ENCODE assay signal across 27 cellular contexts in the genomic region with DNA sequence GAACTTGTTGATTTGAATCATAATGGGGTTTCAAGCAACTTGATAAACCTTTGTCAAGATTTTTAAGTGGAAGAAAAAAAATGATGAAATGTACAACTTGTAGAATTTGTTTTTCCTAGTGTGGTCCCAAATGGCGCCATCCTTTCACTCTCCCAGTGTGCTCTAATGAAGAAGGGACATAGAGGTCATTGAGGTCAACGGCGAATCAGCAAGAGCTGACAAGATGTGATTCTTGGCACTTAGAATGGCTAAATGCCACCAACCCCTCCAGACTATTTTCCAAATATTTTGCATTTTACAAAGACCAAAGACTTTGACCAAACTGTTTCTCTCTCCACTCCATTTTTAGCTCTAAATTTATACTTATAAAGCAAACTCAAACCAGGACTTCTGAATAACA.
"Had no signal": no experiment of that assay in that cellular context is flagged by ENCODE, and none has a peak within 500 bp of the region (broad histone marks: within the 10 kb centered on the region; RNA-seq: fewer than 3 reads in every experiment).

No MANE protein-coding gene starts in this region.

- ATAC-seq: activated CD4-positive, alpha-beta T cell treated with anti-CD3 and anti-CD28 coated beads for 36 hours; activated naive CD4-positive, alpha-beta T cell treated with anti-CD3 and anti-CD28 coated beads, Interleukin-2, amount 50 U/mL, for 72 hours; body of pancreas; effector memory CD8-positive, alpha-beta T cell; heart left ventricle; left lobe of liver; natural killer cell treated with Interleukin-12 subunit alpha and Interleukin-12 subunit beta and Interleukin-15 and Interleukin-18, amount 100 ng/mL, for 72 hours; right cardiac atrium; WTC11 had no signal

- H3K9me3 Mint-ChIP-seq: activated T-helper 1 cell treated with anti-CD3 and anti-CD28 coated beads, Interleukin-12 subunit alpha, Interleukin-12 subunit beta, Interleukin-2, Interleukin-4 antibody, amounts not matched to agents 30 ng/mL and 10 ng/mL and 1 ng/mL, durations not matched to agents 14 hours and 24 hours and 36 hours; natural killer cell treated with Interleukin-12 subunit alpha and Interleukin-12 subunit beta and Interleukin-15 and Interleukin-18, amount 100 ng/mL, for 72 hours had no signal

- H3K4me1 Mint-ChIP-seq: activated CD4-positive, alpha-beta T cell treated with anti-CD3 and anti-CD28 coated beads for 36 hours had no signal

- H3K4me3 Mint-ChIP-seq: activated CD4-positive, alpha-beta T cell treated with anti-CD3 and anti-CD28 coated beads for 36 hours; activated T-helper 1 cell treated with anti-CD3 and anti-CD28 coated beads, Interleukin-12 subunit alpha, Interleukin-12 subunit beta, Interleukin-2, Interleukin-4 antibody, amounts not matched to agents 30 ng/mL and 10 ng/mL and 1 ng/mL, durations not matched to agents 14 hours and 24 hours and 36 hours; effector memory CD8-positive, alpha-beta T cell; natural killer cell treated with Interleukin-12 subunit alpha and Interleukin-12 subunit beta and Interleukin-15 and Interleukin-18, amount 100 ng/mL, for 72 hours; WTC11 had no signal

- H3K4me3 ChIP-seq: body of pancreas, heart left ventricle, lung, prostate gland, skin epidermis, stomach, thoracic aorta, upper lobe of left lung had no signal

- FAIRE-seq: kidney had no signal

- H3K27me3 ChIP-seq: body of pancreas, heart left ventricle, stomach, upper lobe of left lung had no signal

- H3K27ac Mint-ChIP-seq: activated CD4-positive, alpha-beta T cell treated with anti-CD3 and anti-CD28 coated beads for 36 hours; activated naive CD4-positive, alpha-beta T cell treated with anti-CD3 and anti-CD28 coated beads, Interleukin-2, amount 50 U/mL, for 72 hours; activated T-helper 1 cell treated with anti-CD3 and anti-CD28 coated beads, Interleukin-12 subunit alpha, Interleukin-12 subunit beta, Interleukin-2, Interleukin-4 antibody, amounts not matched to agents 30 ng/mL and 10 ng/mL and 1 ng/mL, durations not matched to agents 14 hours and 24 hours and 36 hours; effector memory CD8-positive, alpha-beta T cell; natural killer cell treated with Interleukin-12 subunit alpha and Interleukin-12 subunit beta and Interleukin-15 and Interleukin-18, amount 100 ng/mL, for 72 hours; WTC11 had no signal

- DNase-seq: activated CD4-positive, alpha-beta T cell treated with anti-CD3 and anti-CD28 coated beads for 36 hours; activated CD4-positive, alpha-beta T cell treated with anti-CD3 and anti-CD28 coated beads, Interleukin-2, amount 50 U/mL, for 48 hours; activated gamma-delta T cell treated with Interleukin-2 at 50 U/mL for 16 hours; activated T-cell treated with anti-CD3 and anti-CD28 coated beads for 4 hours; amniotic stem cell; body of pancreas; effector memory CD8-positive, alpha-beta T cell; foreskin melanocyte; heart left ventricle; kidney; occipital lobe; right cardiac atrium; stimulated activated CD4-positive, alpha-beta T cell treated with anti-CD3 and anti-CD28 coated beads, Interleukin-15, amount 100 ng/mL, for 24 hours; stimulated activated CD4-positive, alpha-beta T cell treated with anti-CD3 and anti-CD28 coated beads, Interleukin-2, amount 100 ng/mL, for 48 hours; stomach; SW 1271; T-helper 2 cell; upper lobe of left lung had no signal

- H3K27ac ChIP-seq: body of pancreas, heart left ventricle, prostate gland, skin epidermis, stomach, thoracic aorta, upper lobe of left lung had no signal

- H3K27me3 Mint-ChIP-seq: activated CD4-positive, alpha-beta T cell treated with anti-CD3 and anti-CD28 coated beads for 36 hours; effector memory CD8-positive, alpha-beta T cell; natural killer cell treated with Interleukin-12 subunit alpha and Interleukin-12 subunit beta and Interleukin-15 and Interleukin-18, amount 100 ng/mL, for 72 hours had no signal

- H3K4me1 ChIP-seq: body of pancreas, prostate gland, upper lobe of left lung had no signal
